ENCODE assay signal across 9 cellular contexts in genomic region chr11:94417386-94417987, GRCh38. TPM values are rescaled to one million over a fixed set of nuclear protein-coding genes. Genes with fewer than 3 reads are reported as not detected.
DNase-seq lines count a peak whose midpoint lies in the region; ATAC-seq and TF ChIP-seq lines count a peak whose summit lies in the region.
"Had no signal": no experiment of that assay in that cellular context is flagged by ENCODE, and none has a peak within 500 bp of the region (broad histone marks: within the 10 kb centered on the region; RNA-seq: fewer than 3 reads in every experiment).

No MANE protein-coding gene starts in this region.

- no peak for ATAC-seq in activated T-helper 17 cell treated with anti-CD3 and anti-CD28 coated beads, Interleukin-2, amount 50 U/mL, for 72 hours (replicated peaks)
- ATAC-seq: mucosa of descending colon had no signal

- 52 to 61% methylated on average over 4 of the region's 4 CpGs for WGBS in esophagus squamous epithelium, 2 donors
- 52 to 70% methylated on average over 4 of the region's 4 CpGs for WGBS in sigmoid colon, 2 donors

- H3K4me1 ChIP-seq in OCI-LY3 (ENCODE audit: low read length) (no peaks in the 10 kb centered on the region), esophagus squamous epithelium (no peaks in the 10 kb centered on the region), sigmoid colon (peaks cover 0 to 7% (median 0%) of the 10 kb centered on the region in 4 donors)
- H3K4me1 ChIP-seq: SJSA1 had no signal

- H3K27me3 ChIP-seq in OCI-LY3 (ENCODE audit: low read depth, low read length) = no peaks in the 10 kb centered on the region
- no peaks in the 10 kb centered on the region for H3K27me3 ChIP-seq in esophagus squamous epithelium
- H3K27me3 ChIP-seq in sigmoid colon = no peaks in the 10 kb centered on the region
- H3K27me3 ChIP-seq: SJSA1 had no signal

- H3K9me3 Mint-ChIP-seq in activated T-helper 17 cell treated with anti-CD3 and anti-CD28 coated beads, Interleukin-2, amount 50 U/mL, for 72 hours = no peaks in the 10 kb centered on the region

- no peak for TF ChIP-seq EP300 in sigmoid colon (IDR thresholded peaks at IDR 0.05)

- TF ChIP-seq CTCF in GM12875 (IDR thresholded peaks at IDR 0.05; ENCODE audit: borderline replicate concordance, insufficient read depth, low read depth, low read length) (peak; percentile 14; the same call in 1 of the 2 replicates), OCI-LY3 (IDR thresholded peaks at IDR 0.05; ENCODE audit: low read depth, low read length) (peak; percentile 88), esophagus squamous epithelium (IDR thresholded peaks at IDR 0.05) (peak in 5 of 6 experiments; percentile 18 to 58 (median 31)), sigmoid colon (IDR thresholded peaks at IDR 0.05) (peak in 3 of 4 experiments; percentile 36 to 62 (median 53))

- H3K79me2 ChIP-seq in OCI-LY3 (ENCODE audit: low read length) = no peaks in the 10 kb centered on the region

- H3K9ac ChIP-seq in OCI-LY3 (ENCODE audit: low read length) = no peak overlapping the region

- intact Hi-C loops in esophagus squamous epithelium (cut with DNase I) = no loop called here
- intact Hi-C loops in sigmoid colon (cut with DNase I) = loop anchor here (5.0 kb wide), 2 partner anchors 235 to 520 kb away; no protein-coding TSS in a partner anchor

- H3K27me3 Mint-ChIP-seq in activated T-helper 17 cell treated with anti-CD3 and anti-CD28 coated beads, Interleukin-2, amount 50 U/mL, for 72 hours = no peaks in the 10 kb centered on the region

- no peak for DNase-seq in esophagus squamous epithelium (lab: John Stamatoyannopoulos, UW)
- no peak for DNase-seq in sigmoid colon
- DNase-seq in NCI-H1048 (lab: John Stamatoyannopoulos, UW) = no peak
- no peak for DNase-seq in activated CD8-positive, alpha-beta memory T cell treated with anti-CD3 and anti-CD28 coated beads, Interleukin-2, amount 50 U/mL, for 4 hours

- no peak overlapping the region for H2AFZ ChIP-seq in OCI-LY3 (ENCODE audit: low read depth, low read length)

- no peak overlapping the region for H3K4me3 Mint-ChIP-seq in activated T-helper 17 cell treated with anti-CD3 and anti-CD28 coated beads, Interleukin-2, amount 50 U/mL, for 72 hours

- no peak overlapping the region for H3K4me2 ChIP-seq in OCI-LY3 (ENCODE audit: low read length)

- TF ChIP-seq POLR2A in esophagus squamous epithelium (IDR thresholded peaks at IDR 0.05) = no peak
- TF ChIP-seq POLR2A in sigmoid colon (IDR thresholded peaks at IDR 0.05) = no peak

- H3K4me3 ChIP-seq in GM12875 (ENCODE audit: low read depth, low read length) (no peak overlapping the region), OCI-LY3 (ENCODE audit: low read length) (no peak overlapping the region), esophagus squamous epithelium (no peak overlapping the region), sigmoid colon (no peak overlapping the region)
- H3K4me3 ChIP-seq: mucosa of descending colon, SJSA1 had no signal

- H3K27ac ChIP-seq in OCI-LY3 (ENCODE audit: low read length) (no peak overlapping the region), esophagus squamous epithelium (no peak overlapping the region), sigmoid colon (no peak overlapping the region)
- H3K27ac ChIP-seq: SJSA1 had no signal

- no peaks in the 10 kb centered on the region for H3K4me1 Mint-ChIP-seq in activated T-helper 17 cell treated with anti-CD3 and anti-CD28 coated beads, Interleukin-2, amount 50 U/mL, for 72 hours

- H3K36me3 Mint-ChIP-seq in activated T-helper 17 cell treated with anti-CD3 and anti-CD28 coated beads, Interleukin-2, amount 50 U/mL, for 72 hours (ENCODE audit: low read depth) = peaks cover 62% of the 10 kb centered on the region

- H3K36me3 ChIP-seq in OCI-LY3 (replicated peaks; ENCODE audit: low read depth, low read length) (peaks cover 14% of the 10 kb centered on the region), esophagus squamous epithelium (peaks cover 0 to 52% (median 0%) of the 10 kb centered on the region in 3 donors), sigmoid colon (peaks cover 0 to 15% (median 0%) of the 10 kb centered on the region in 4 donors)
- H3K36me3 ChIP-seq: SJSA1 had no signal

- no peaks in the 10 kb centered on the region for H4K20me1 ChIP-seq in OCI-LY3 (ENCODE audit: insufficient read depth, low read length)

- H3K9me3 ChIP-seq in OCI-LY3 (ENCODE audit: insufficient read depth, low read length) (no peaks in the 10 kb centered on the region), esophagus squamous epithelium (no peaks in the 10 kb centered on the region), sigmoid colon (no peaks in the 10 kb centered on the region)
- H3K9me3 ChIP-seq: mucosa of descending colon, SJSA1 had no signal

- H3K27ac Mint-ChIP-seq in activated T-helper 17 cell treated with anti-CD3 and anti-CD28 coated beads, Interleukin-2, amount 50 U/mL, for 72 hours = no peak overlapping the region

RNA-seq across cellular contexts. Expression of gene GPR83, which starts 16.3 kb away (rescaled TPM):
- total RNA-seq in esophagus squamous epithelium (not detected), sigmoid colon (under 1 TPM; 0.36 to 0.55 (median 0.45) TPM)
- polyA plus RNA-seq in sigmoid colon = under 1 TPM in 1 of 3 donors, not detected in 2; 0.10 TPM
- total RNA-seq in activated T-helper 17 cell treated with anti-CD3 and anti-CD28 coated beads, Interleukin-2, amount 50 U/mL, for 72 hours = under 1 TPM; 0.11 to 0.30 TPM
- total RNA-seq: SJSA1 had no signal

Comparison
In these comparisons a context has a peak if more than half of its experiments do, and no peak if none do; other contexts are left out.
1. CTCF ChIP-seq: peak in every context shown above with its lines; median percentile 88 in OCI-LY3; 53 in sigmoid colon; 31 in esophagus squamous epithelium; 14 in GM12875.